ENCODE assay signal across 14 cellular contexts in genomic region chr9:130662927-130663257, GRCh38. TPM values are rescaled to one million over a fixed set of nuclear protein-coding genes. Genes with fewer than 3 reads are reported as not detected.
DNase-seq lines count a peak whose midpoint lies in the region; ATAC-seq, FAIRE-seq and TF ChIP-seq lines count a peak whose summit lies in the region.
"Had no signal": no experiment of that assay in that cellular context is flagged by ENCODE, and none has a peak within 500 bp of the region (broad histone marks: within the 10 kb centered on the region; RNA-seq: fewer than 3 reads in every experiment).

No MANE protein-coding gene starts in this region.

- intact Hi-C loops in endothelial cell of umbilical vein (cut with micrococcal nuclease) = no loop called here
- intact Hi-C loops in spleen (cut with DNase I; ENCODE audit: low total_unique reads) = no loop called here

- H3K4me2 ChIP-seq in endothelial cell of umbilical vein (ENCODE audit: insufficient read depth, low read length) = no peak overlapping the region

- peaks cover 75% of the 10 kb centered on the region for H3K27me3 Mint-ChIP-seq in T-helper 1 cell treated with Interleukin-12 subunit alpha and Interleukin-12 subunit beta and Interleukin-4 antibody, amounts not matched to agents 30 μg/mL and 1 μg/mL, for 36 hours (ENCODE audit: low read depth)

- no peaks in the 10 kb centered on the region for H3K27me3 ChIP-seq in SJCRH30
- peaks cover 86 to 97% of the 10 kb centered on the region in 2 experiments for H3K27me3 ChIP-seq in endothelial cell of umbilical vein (ENCODE audit: control insufficient read depth in 2 of 2, insufficient read depth in 2 of 2, low read length in 2 of 2)
- peaks cover 36 to 100% (median 99%) of the 10 kb centered on the region in 7 donors for H3K27me3 ChIP-seq in spleen (replicated peaks in 1 of 7)

- POLR2A ChIA-PET in endothelial cell of umbilical vein (lab: Charles Lee) = no interaction called here

- DNase-seq in T-helper 1 cell (no peak), SJCRH30 (peak in 1 of 2 experiments; percentile 68), endothelial cell of umbilical vein (ENCODE audit: low read depth, low spot score) (no peak), spleen (no peak), DMS79 (lab: John Stamatoyannopoulos, UW) (no peak)
- no peak for DNase-seq in activated effector memory CD4-positive, alpha-beta T cell treated with anti-CD3 and anti-CD28 coated beads, Interleukin-2, amount 50 U/mL, for 16 hours
- DNase-seq: GF-D8, NCI-H187 had no signal

- peaks cover 1% of the 10 kb centered on the region for H3K36me3 Mint-ChIP-seq in T-helper 1 cell treated with Interleukin-12 subunit alpha and Interleukin-12 subunit beta and Interleukin-4 antibody, amounts not matched to agents 30 μg/mL and 1 μg/mL, for 36 hours (ENCODE audit: low read depth)

- BruUV-seq in endothelial cell of umbilical vein (replicated peaks; lab: Mats Ljungman, UMichigan) = no TSS peak

- no peaks in the 10 kb centered on the region for H3K9me3 Mint-ChIP-seq in T-helper 1 cell treated with Interleukin-12 subunit alpha and Interleukin-12 subunit beta and Interleukin-4 antibody, amounts not matched to agents 30 μg/mL and 1 μg/mL, for 36 hours

- no peak overlapping the region for H3K4me3 Mint-ChIP-seq in T-helper 1 cell treated with Interleukin-12 subunit alpha and Interleukin-12 subunit beta and Interleukin-4 antibody, amounts not matched to agents 30 μg/mL and 1 μg/mL, for 36 hours

- no peak for TF ChIP-seq POLR2A in endothelial cell of umbilical vein (IDR thresholded peaks at IDR 0.05; ENCODE audit: low read depth, low read length)
- TF ChIP-seq POLR2A in spleen (IDR thresholded peaks at IDR 0.05) = no peak

- H3K27ac Mint-ChIP-seq in T-helper 1 cell treated with Interleukin-12 subunit alpha and Interleukin-12 subunit beta and Interleukin-4 antibody, amounts not matched to agents 30 μg/mL and 1 μg/mL, for 36 hours = peak overlapping the region; percentile 62

- CTCF ChIA-PET in endothelial cell of umbilical vein (lab: Charles Lee) = interaction anchor here (0.8 to 1.9 kb wide), 3 partner anchors 9 to 23 kb away, joined by 3 to 7 read pairs (median 3); no protein-coding TSS in a partner anchor

- H3K9me3 ChIP-seq in SJCRH30 (replicated peaks) (no peaks in the 10 kb centered on the region), endothelial cell of umbilical vein (replicated peaks; ENCODE audit: control insufficient read depth, insufficient read depth, low read length) (no peaks in the 10 kb centered on the region), spleen (no peaks in the 10 kb centered on the region)

- H4K20me1 ChIP-seq in endothelial cell of umbilical vein (replicated peaks; ENCODE audit: control insufficient read depth, extremely low read depth, insufficient read depth, low read length) = no peaks in the 10 kb centered on the region

- ATAC-seq in esophagus mucosa = no peak

- H3K9ac ChIP-seq in endothelial cell of umbilical vein (replicated peaks; ENCODE audit: extremely low read depth, insufficient read depth, low read length) = no peak overlapping the region

- H2AFZ ChIP-seq in endothelial cell of umbilical vein (ENCODE audit: low read depth, low read length) = no peak overlapping the region

- no peak for TF ChIP-seq CTCF in endothelial cell of umbilical vein (IDR thresholded peaks at IDR 0.05; ENCODE audit: extremely low read depth in 1 of 2, insufficient read depth in 1 of 2, low read depth in 1 of 2, low read length in 2 of 2)
- TF ChIP-seq CTCF in spleen (IDR thresholded peaks at IDR 0.05 in 8 of 11, conservative IDR thresholded peaks at IDR 0.05 in 3 of 11) = no peak

- no peaks in the 10 kb centered on the region for H3K79me2 ChIP-seq in endothelial cell of umbilical vein (ENCODE audit: control insufficient read depth, insufficient read depth, low read length)

- H3K4me3 ChIP-seq in SJCRH30 (peak overlapping the region; percentile 79), endothelial cell of umbilical vein (replicated peaks in 1 of 3; ENCODE audit: insufficient read depth in 1 of 3, low read depth in 1 of 3, low read length in 3 of 3) (no peak overlapping the region), spleen (peak overlapping the region in 7 of 8 donors; percentile 6 to 52 (median 12))

- dilution Hi-C loops in endothelial cell of umbilical vein (cut with MboI; ENCODE audit: extremely low pct_ligation_motif_present, low sequenced_read_pairs) = no loop called here

- FAIRE-seq in endothelial cell of umbilical vein (lab: Jason Lieb, UNC) = no peak
- FAIRE-seq: islet of Langerhans had no signal

- peaks cover 2% of the 10 kb centered on the region for H3K4me1 Mint-ChIP-seq in T-helper 1 cell treated with Interleukin-12 subunit alpha and Interleukin-12 subunit beta and Interleukin-4 antibody, amounts not matched to agents 30 μg/mL and 1 μg/mL, for 36 hours (ENCODE audit: low read depth)

- H3K4me1 ChIP-seq in SJCRH30 (peaks cover 3% of the 10 kb centered on the region; the same call in 1 of the 2 replicates), endothelial cell of umbilical vein (ENCODE audit: control insufficient read depth, extremely low read depth, insufficient read depth, low read length) (no peaks in the 10 kb centered on the region), spleen (peaks cover 41 to 81% (median 72%) of the 10 kb centered on the region in 6 donors)

- H3K27ac ChIP-seq in SJCRH30 (peak overlapping the region; percentile 100), endothelial cell of umbilical vein (ENCODE audit: insufficient read depth, low read depth, low read length) (no peak overlapping the region), spleen (no peak overlapping the region)

- 3 to 5% (median 4%) methylated on average over 16 of the region's 16 CpGs for WGBS in spleen, 5 donors

- H3K36me3 ChIP-seq in SJCRH30 (peaks cover 28% of the 10 kb centered on the region), endothelial cell of umbilical vein (ENCODE audit: control insufficient read depth in 2 of 2, extremely low read depth in 1 of 2, insufficient read depth in 2 of 2, low read length in 2 of 2) (no peaks in the 10 kb centered on the region), spleen (no peaks in the 10 kb centered on the region)

- H3K9me1 ChIP-seq in endothelial cell of umbilical vein (replicated peaks; ENCODE audit: control insufficient read depth, extremely low read depth, insufficient read depth, low read length) = no peaks in the 10 kb centered on the region

TF ChIP-seq in endothelial cell of umbilical vein, 7 proteins besides CTCF, POLR2A, EP300 and RAD21:
- TF ChIP-seq EZH2 (IDR thresholded peaks at IDR 0.05; ENCODE audit: borderline replicate concordance, low read depth, low read length, severe bottlenecking) (peak; percentile 2), FOS (IDR thresholded peaks at IDR 0.05; ENCODE audit: borderline replicate concordance, insufficient read depth, low read length) (no peak)

RNA-seq across cellular contexts. Expression of gene PRDM12, which starts 1.5 kb away (rescaled TPM):
- 28.5 and 31.8 TPM in 2 replicates for total RNA-seq in SJCRH30 (2014; rRNA removed; shearing (Covaris generic))
- not detected in 2 replicates for total RNA-seq in endothelial cell of umbilical vein
- not detected in 2 replicates for polyA plus RNA-seq in endothelial cell of umbilical vein
- polyA plus RNA-seq in endothelial cell of umbilical vein (2011; cell fraction: cytosol; rRNA removed) = not detected in 2 replicates
- not detected in 2 replicates for polyA plus RNA-seq in endothelial cell of umbilical vein (2011; cell fraction: nucleus; rRNA removed)
- polyA plus RNA-seq in endothelial cell of umbilical vein (2012) = 0.11 TPM in 1 of 2 replicates, not detected in the other
- polyA minus RNA-seq in endothelial cell of umbilical vein = not detected in 2 replicates
- not detected for polyA minus RNA-seq in endothelial cell of umbilical vein (2011; cell fraction: cytosol; rRNA and poly(A)+ RNA removed)
- not detected in 2 replicates for polyA minus RNA-seq in endothelial cell of umbilical vein (2011; cell fraction: nucleus; rRNA and poly(A)+ RNA removed)
- total RNA-seq in spleen = not detected
- under 1 TPM in 2 of 3 donors, not detected in 1; 0.06 to 0.07 TPM for polyA plus RNA-seq in spleen
- not detected for total RNA-seq in esophagus mucosa
- total RNA-seq: cardiac septum; fibroblast of lung; T-helper 1 cell treated with Interleukin-12 subunit alpha and Interleukin-12 subunit beta and Interleukin-4 antibody, amounts not matched to agents 30 ng/mL and 1 ng/mL, for 36 hours had no signal
- polyA plus RNA-seq: fibroblast of lung had no signal

RNA-seq across cellular contexts. Expression of gene EXOSC2, which starts 30.7 kb away (rescaled TPM):
- 93.7 and 101 TPM in 2 replicates for total RNA-seq in SJCRH30 (2014; rRNA removed; shearing (Covaris generic))
- total RNA-seq in endothelial cell of umbilical vein (44.4 and 46.4 TPM in 2 replicates), spleen (10 to 100 TPM; 23.8 to 34.6 (median 26.1) TPM), esophagus mucosa (19.6 TPM)
- polyA plus RNA-seq in endothelial cell of umbilical vein (21.7 and 25.5 TPM in 2 replicates), spleen (10 to 100 TPM; 16.9 to 22.8 (median 17.2) TPM)
- polyA plus RNA-seq in endothelial cell of umbilical vein (2011; cell fraction: cytosol; rRNA removed) = 31.9 and 36.6 TPM in 2 replicates
- 52.6 and 72.7 TPM in 2 replicates for polyA plus RNA-seq in endothelial cell of umbilical vein (2011; cell fraction: nucleus; rRNA removed)
- polyA plus RNA-seq in endothelial cell of umbilical vein (2012) = 26.5 and 44.8 TPM in 2 replicates
- 33.5 and 38.8 TPM in 2 replicates for polyA minus RNA-seq in endothelial cell of umbilical vein
- polyA minus RNA-seq in endothelial cell of umbilical vein (2011; cell fraction: cytosol; rRNA and poly(A)+ RNA removed) = 153 TPM
- polyA minus RNA-seq in endothelial cell of umbilical vein (2011; cell fraction: nucleus; rRNA and poly(A)+ RNA removed) = 17.4 and 31.7 TPM in 2 replicates

Comparison
In these comparisons a context has a peak if more than half of its experiments do, and no peak if none do; other contexts are left out.
1. H3K4me3 ChIP-seq: peak in SJCRH30 (single experiment) and spleen (7 of 8); none in endothelial cell of umbilical vein (0 of 3).
2. RNA of gene PRDM12, which starts 1.5 kb away (total RNA-seq): 28.5 to 31.8 TPM in SJCRH30; not detected in endothelial cell of umbilical vein, not detected in spleen and not detected in esophagus mucosa (single experiment); every median in the first group is over 10 times any median in the second.